In genomic region chr1:103190746-103191145, GRCh38 we compare ENCODE assay signal across 18 cellular contexts.
"Had no signal": no experiment of that assay in that cellular context is flagged by ENCODE, and none has a peak within 500 bp of the region (broad histone marks: within the 10 kb centered on the region; RNA-seq: fewer than 3 reads in every experiment).

No MANE protein-coding gene starts in this region.

- H3K4me3 Mint-ChIP-seq: dendritic cell treated with granulocyte-macrophage colony-stimulating factor and Interleukin-4, amounts not matched to agents 40 ng/mL and 50 ng/mL, for 4 days; effector memory CD8-positive, alpha-beta T cell; naive thymus-derived CD8-positive, alpha-beta T cell had no signal

- ATAC-seq: effector memory CD8-positive, alpha-beta T cell; heart right ventricle; mucosa of descending colon; naive thymus-derived CD8-positive, alpha-beta T cell had no signal

- H3K27ac Mint-ChIP-seq: dendritic cell treated with granulocyte-macrophage colony-stimulating factor and Interleukin-4, amounts not matched to agents 40 ng/mL and 50 ng/mL, for 4 days; effector memory CD8-positive, alpha-beta T cell; naive thymus-derived CD8-positive, alpha-beta T cell had no signal

- H3K4me1 ChIP-seq: esophagus muscularis mucosa, heart right ventricle, right atrium auricular region, sigmoid colon, stomach, transverse colon had no signal

- H3K36me3 ChIP-seq: esophagus muscularis mucosa, heart right ventricle, right atrium auricular region, sigmoid colon, stomach, thoracic aorta, transverse colon had no signal

- DNase-seq: effector memory CD8-positive, alpha-beta T cell; heart right ventricle; hypothalamus; mucosa of descending colon; naive thymus-derived CD8-positive, alpha-beta T cell; posterior cingulate gyrus; sigmoid colon; stimulated activated CD4-positive, alpha-beta T cell treated with anti-CD3 and anti-CD28 coated beads, Interleukin-12 subunit alpha, Interleukin-12 subunit beta, amount 100 ng/mL, for 4 hours; stimulated activated naive CD4-positive, alpha-beta T cell; stomach; substantia nigra; transverse colon had no signal

- H3K9me3 ChIP-seq: mucosa of descending colon, right atrium auricular region, sigmoid colon, stomach, thoracic aorta, transverse colon had no signal

- H3K27me3 Mint-ChIP-seq: dendritic cell treated with granulocyte-macrophage colony-stimulating factor and Interleukin-4, amounts not matched to agents 40 ng/mL and 50 ng/mL, for 4 days; effector memory CD8-positive, alpha-beta T cell; naive thymus-derived CD8-positive, alpha-beta T cell had no signal

- H3K27me3 ChIP-seq: esophagus muscularis mucosa, heart right ventricle, right atrium auricular region, sigmoid colon, stomach, transverse colon had no signal

- H3K4me1 Mint-ChIP-seq: naive thymus-derived CD8-positive, alpha-beta T cell had no signal

- H3K36me3 Mint-ChIP-seq: naive thymus-derived CD8-positive, alpha-beta T cell had no signal

- H3K4me3 ChIP-seq: esophagus muscularis mucosa, heart right ventricle, mucosa of descending colon, right atrium auricular region, sigmoid colon, skin epidermis, stomach, thoracic aorta, transverse colon had no signal

- H3K27ac ChIP-seq: epithelial cell of prostate, esophagus muscularis mucosa, heart right ventricle, right atrium auricular region, sigmoid colon, skin epidermis, stomach, thoracic aorta, transverse colon had no signal
